ENCODE assay signal across 24 cellular contexts in the genomic region with DNA sequence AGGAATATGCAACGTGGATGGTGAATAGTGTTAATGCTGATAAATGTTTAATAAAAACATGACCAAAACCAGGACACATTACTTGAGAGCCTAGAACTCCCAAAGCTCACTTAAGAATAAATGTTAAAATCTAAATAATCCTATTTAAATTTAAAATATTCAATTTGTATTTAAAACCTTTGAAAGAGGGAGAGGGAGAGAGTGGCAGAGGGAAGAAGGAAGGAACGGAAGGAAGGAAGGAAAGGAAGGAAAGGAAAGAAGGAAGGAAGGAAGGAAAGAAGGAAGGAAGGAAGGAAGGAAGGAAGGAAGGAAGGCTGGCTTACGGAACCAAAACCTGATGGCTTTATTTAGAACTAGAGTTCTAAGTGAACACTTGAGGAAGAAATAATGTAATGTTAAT.
"Had no signal": no experiment of that assay in that cellular context is flagged by ENCODE, and none has a peak within 500 bp of the region (broad histone marks: within the 10 kb centered on the region; RNA-seq: fewer than 3 reads in every experiment).

No MANE protein-coding gene starts in this region.

- DNase-seq: stimulated activated CD4-positive, alpha-beta T cell treated with anti-CD3 and anti-CD28 coated beads, Interleukin-2, amount 100 ng/mL, for 48 hours; stimulated activated CD4-positive, alpha-beta T cell treated with anti-CD3 and anti-CD28 coated beads, Interleukin-4, amount 100 ng/mL, for 1 hour; stimulated activated CD4-positive, alpha-beta T cell treated with anti-CD3 and anti-CD28 coated beads, Interleukin-4, amount 100 ng/mL, for 24 hours; stimulated activated CD4-positive, alpha-beta T cell treated with anti-CD3 and anti-CD28 coated beads, Interleukin-4, amount 100 ng/mL, for 4 hours; stimulated activated CD8-positive, alpha-beta memory T cell treated with anti-CD3 and anti-CD28 coated beads, Interleukin-4, amount 100 ng/mL, for 48 hours; stimulated activated naive B cell treated with anti-CD40 and anti-IgM and Interleukin-4, amounts not matched to agents 10 μg/mL and 1 μg/mL and 100 μg/mL, for 72 hours; stimulated activated naive CD4-positive, alpha-beta T cell; stimulated activated naive CD4-positive, alpha-beta T cell treated with Interleukin-2 at 50 U/mL for 16 hours; stimulated activated naive CD8-positive, alpha-beta T cell treated with anti-CD3 and anti-CD28 coated beads, Interleukin-15, amount 100 ng/mL, for 72 hours; stimulated activated naive CD8-positive, alpha-beta T cell treated with anti-CD3 and anti-CD28 coated beads, Interleukin-15, Interleukin-2, amounts not matched to agents 100 U/mL and 50 U/mL, for 24 hours; stomach; substantia nigra; testis; thyroid gland; tibial artery; transverse colon; trophoblast cell; upper lobe of left lung; upper lobe of right lung; uterus had no signal

- H3K4me3 ChIP-seq: stomach, suprapubic skin, testis, thoracic aorta, thyroid gland, tibial artery, tibial nerve, transverse colon, upper lobe of left lung, upper lobe of right lung, uterus, vagina had no signal

- H3K9me3 ChIP-seq: suprapubic skin, testis, thyroid gland, uterus, vagina had no signal

- H3K27ac ChIP-seq: stomach, suprapubic skin, testis, thoracic aorta, thyroid gland, tibial artery, tibial nerve, transverse colon, upper lobe of left lung, upper lobe of right lung, uterus, vagina had no signal

- H3K4me1 ChIP-seq: stomach, suprapubic skin, testis, thyroid gland, tibial artery, tibial nerve, transverse colon, upper lobe of left lung, upper lobe of right lung, uterus, vagina had no signal

- H3K27me3 ChIP-seq: stomach, suprapubic skin, testis, thyroid gland, tibial artery, tibial nerve, transverse colon, upper lobe of left lung, upper lobe of right lung, uterus, vagina had no signal

- H3K36me3 ChIP-seq: stomach, suprapubic skin, thoracic aorta, thyroid gland, tibial artery, tibial nerve, transverse colon, upper lobe of left lung, upper lobe of right lung, uterus, vagina had no signal
